17 cellular contexts compared by ENCODE assay signal in the genomic region with DNA sequence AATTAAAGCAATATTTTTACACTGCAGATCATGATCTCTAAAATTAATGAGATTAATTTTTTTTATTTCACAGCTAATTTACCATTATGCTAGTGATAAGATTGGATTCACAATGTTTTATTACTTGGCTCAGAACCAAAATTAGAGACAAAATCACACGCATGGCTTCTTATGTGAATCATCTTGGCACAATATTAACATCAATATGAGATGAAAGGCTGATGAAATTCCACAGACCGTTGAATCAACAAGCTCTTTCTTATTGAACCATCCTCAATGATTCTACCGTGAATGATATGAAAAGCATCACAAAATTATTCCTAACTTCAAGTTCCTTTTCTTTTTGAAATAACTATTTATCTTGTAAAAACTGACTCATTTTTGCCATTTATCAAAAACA.
A peak's percentile ranks its signal among the peaks of the same experiment; 100 is the strongest.
DNase-seq lines count a peak whose midpoint lies in the region; ATAC-seq and TF ChIP-seq lines count a peak whose summit lies in the region.
"Had no signal": no experiment of that assay in that cellular context is flagged by ENCODE, and none has a peak within 500 bp of the region (broad histone marks: within the 10 kb centered on the region; RNA-seq: fewer than 3 reads in every experiment).

No MANE protein-coding gene starts in this region.

- peak; percentile 9 for DNase-seq in ELR (ENCODE audit: low read depth)
- peak; percentile 71 for DNase-seq in NCI-H446 treated with DMSO at 0.1 percent for 48 hours (lab: John Stamatoyannopoulos, UW)
- DNase-seq in choroid plexus epithelial cell (ENCODE audit: low read depth), result peak; percentile 69
- DNase-seq in mesenchymal stem cell, result no peak
- no peak for DNase-seq in NCI-H1105 (lab: John Stamatoyannopoulos, UW)
- DNase-seq: activated CD4-positive, alpha-beta T cell treated with anti-CD3 and anti-CD28 coated beads, Interleukin-2, amount 10 ng/mL, durations not matched to agents 7 days and 5 days; activated CD8-positive, alpha-beta memory T cell treated with anti-CD3 and anti-CD28 coated beads, Interleukin-2, amount 50 U/mL, for 48 hours; activated gamma-delta T cell treated with Interleukin-2 at 50 U/mL for 16 hours; aorta; cortex of kidney; kidney; mesendoderm; NCI-H146; NCI-H510A treated with DMSO at 0.1 percent for 48 hours had no signal

- no peak overlapping the region for H2AK5ac ChIP-seq in mesenchymal stem cell (ENCODE audit: low read length, severe bottlenecking)

- H2BK5ac ChIP-seq in mesenchymal stem cell (ENCODE audit: low read depth, low read length, poor library complexity, severe bottlenecking), result no peak overlapping the region

- H3K9ac ChIP-seq in mesenchymal stem cell (ENCODE audit: low read length), result peak overlapping the region; percentile 12

- H3K18ac ChIP-seq in mesenchymal stem cell (ENCODE audit: low read depth in 1 of 2, low read length in 2 of 2), result no peak overlapping the region

- H2BK120ac ChIP-seq in mesenchymal stem cell (ENCODE audit: low read depth, low read length), result no peak overlapping the region

- H3K9me3 ChIP-seq in mesenchymal stem cell (ENCODE audit: control insufficient read depth, low read length), result no peaks in the 10 kb centered on the region
- H3K9me3 ChIP-seq: thoracic aorta had no signal

- H3K4me1 ChIP-seq in mesenchymal stem cell (ENCODE audit: control insufficient read depth, insufficient read depth, low read depth, low read length), result no peaks in the 10 kb centered on the region

- no peak for TF ChIP-seq CTCF in choroid plexus epithelial cell (conservative IDR thresholded peaks at IDR 0.05; ENCODE audit: low read depth, low read length)

- H2BK12ac ChIP-seq in mesenchymal stem cell (ENCODE audit: low read length in 2 of 2), result no peak overlapping the region

- H4K91ac ChIP-seq in mesenchymal stem cell (ENCODE audit: low read length), result no peak overlapping the region

- WGBS in mesenchymal stem cell, result 86% methylated on average over 3 of the region's 3 CpGs

- H3K4me2 ChIP-seq in mesenchymal stem cell (ENCODE audit: low read length, poor library complexity, severe bottlenecking), result no peak overlapping the region

- H3K36me3 ChIP-seq in mesenchymal stem cell (ENCODE audit: control insufficient read depth in 1 of 2, insufficient read depth in 2 of 2, low read depth in 1 of 2, low read length in 2 of 2), result no peaks in the 10 kb centered on the region
- H3K36me3 ChIP-seq: thoracic aorta had no signal

- H3K79me1 ChIP-seq in mesenchymal stem cell (replicated peaks; ENCODE audit: low read length, poor library complexity, severe bottlenecking), result no peaks in the 10 kb centered on the region

- H3K14ac ChIP-seq in mesenchymal stem cell (ENCODE audit: low read length in 2 of 2), result no peak overlapping the region

- no peaks in the 10 kb centered on the region for H3K27me3 ChIP-seq in mesenchymal stem cell (ENCODE audit: control insufficient read depth in 1 of 2, insufficient read depth in 1 of 2, low read length in 2 of 2)

- H2AFZ ChIP-seq in mesenchymal stem cell (ENCODE audit: low read depth, low read length), result no peak overlapping the region

- H2BK15ac ChIP-seq in mesenchymal stem cell (ENCODE audit: low read depth, poor library complexity, severe bottlenecking), result no peak overlapping the region

- H3K4ac ChIP-seq in mesenchymal stem cell (ENCODE audit: low read depth in 1 of 2, low read length in 2 of 2), result no peak overlapping the region

- H3K27ac ChIP-seq in mesenchymal stem cell (ENCODE audit: low read length, poor library complexity, severe bottlenecking), result no peak overlapping the region
- H3K27ac ChIP-seq: thoracic aorta had no signal

- H4K8ac ChIP-seq in mesenchymal stem cell (ENCODE audit: low read length), result no peak overlapping the region

- ATAC-seq in HG02571 (IDR thresholded peaks at IDR 0.05; ENCODE audit: unreplicated experiment) (no peak), HG03457 (IDR thresholded peaks at IDR 0.05; ENCODE audit: unreplicated experiment) (no peak)

- H3K4me3 ChIP-seq in choroid plexus epithelial cell (ENCODE audit: low read depth, low read length) (no peak overlapping the region), mesenchymal stem cell (ENCODE audit: insufficient read depth in 1 of 2, low read depth in 1 of 2, low read length in 2 of 2) (no peak overlapping the region)
- H3K4me3 ChIP-seq: thoracic aorta had no signal

- no peak overlapping the region for H3K23ac ChIP-seq in mesenchymal stem cell (ENCODE audit: low read length in 2 of 2)

Comparison
In these comparisons a context has a peak if more than half of its experiments do, and no peak if none do; other contexts are left out.
1. DNase-seq: peak in ELR (single experiment), NCI-H446 treated with DMSO at 0.1 percent for 48 hours (single experiment) and choroid plexus epithelial cell (single experiment); none in mesenchymal stem cell (single experiment) and NCI-H1105 (single experiment).